ENCODE assay signal across 8 cellular contexts in genomic region chr19:41226053-41226873, GRCh38. TPM values are rescaled to one million over a fixed set of nuclear protein-coding genes. Genes with fewer than 3 reads are reported as not detected.
DNase-seq lines count a peak whose midpoint lies in the region; ATAC-seq and TF ChIP-seq lines count a peak whose summit lies in the region.

No MANE protein-coding gene starts in this region.

- peak overlapping the region; percentile 27 for H3K4me3 ChIP-seq in epithelial cell of esophagus (ENCODE audit: low read length)

- H3K4me3 Mint-ChIP-seq in mesothelial cell of epicardium, result peak overlapping the region; percentile 71

- ATAC-seq in GM19452 (IDR thresholded peaks at IDR 0.05; ENCODE audit: unreplicated experiment), result no peak

- peaks cover 6% of the 10 kb centered on the region for H3K36me3 Mint-ChIP-seq in mesothelial cell of epicardium

- DNase-seq in NCI-H2227 (lab: John Stamatoyannopoulos, UW; ENCODE audit: unreplicated experiment) (peak; percentile 63), NCI-H2227 treated with DMSO at 0.1 percent for 48 hours (lab: John Stamatoyannopoulos, UW) (no peak), epithelial cell of esophagus (ENCODE audit: low read depth) (peak; percentile 78), mesothelial cell of epicardium (ENCODE audit: low spot score in 2 of 2, unreplicated experiment in 2 of 2) (peak in 1 of 2 experiments; percentile 66), NCI-H2081 treated with DMSO at 0.1 percent for 48 hours (lab: John Stamatoyannopoulos, UW) (no peak)
- peak; percentile 75 for DNase-seq in activated CD8-positive, alpha-beta memory T cell treated with anti-CD3 and anti-CD28 coated beads, Interleukin-2, amount 50 U/mL, for 48 hours
- DNase-seq in stimulated activated CD8-positive, alpha-beta memory T cell treated with anti-CD3 and anti-CD28 coated beads, Interleukin-4, amount 100 ng/mL, for 24 hours (ENCODE audit: low read depth), result peak; percentile 6

- H3K4me1 Mint-ChIP-seq in mesothelial cell of epicardium, result peaks cover 36% of the 10 kb centered on the region

- TF ChIP-seq CTCF in epithelial cell of esophagus (IDR thresholded peaks at IDR 0.05; ENCODE audit: insufficient read depth, low read depth, low read length, missing control alignments), result no peak
- TF ChIP-seq CTCF in mesothelial cell of epicardium (IDR thresholded peaks at IDR 0.05; ENCODE audit: unreplicated experiment), result no peak

- no peaks in the 10 kb centered on the region for H3K9me3 Mint-ChIP-seq in mesothelial cell of epicardium

- H3K27me3 Mint-ChIP-seq in mesothelial cell of epicardium (ENCODE audit: low read depth), result no peaks in the 10 kb centered on the region

- H3K27ac Mint-ChIP-seq in mesothelial cell of epicardium, result peak overlapping the region; percentile 97

RNA-seq across cellular contexts. Expression of gene AXL, which starts 7.2 kb away (rescaled TPM):
- 60.0 to 61.0 TPM (median 60.6 TPM) in 3 replicates for total RNA-seq in mesothelial cell of epicardium

RNA-seq across cellular contexts. Expression of gene CYP2S1, which starts 33.2 kb away (rescaled TPM):
- 12.8 to 15.5 TPM (median 13.2 TPM) in 3 replicates for total RNA-seq in mesothelial cell of epicardium

RNA-seq across cellular contexts. Expression of gene HNRNPUL1, which starts 37.9 kb away (rescaled TPM):
- 246 to 262 TPM (median 249 TPM) in 3 replicates for total RNA-seq in mesothelial cell of epicardium

Comparison
In these comparisons a context has a peak if more than half of its experiments do, and no peak if none do; other contexts are left out.
1. DNase-seq: peak in NCI-H2227 (single experiment), activated CD8-positive, alpha-beta memory T cell treated with anti-CD3 and anti-CD28 coated beads, Interleukin-2, amount 50 U/mL, for 48 hours (single experiment), epithelial cell of esophagus (single experiment) and stimulated activated CD8-positive, alpha-beta memory T cell treated with anti-CD3 and anti-CD28 coated beads, Interleukin-4, amount 100 ng/mL, for 24 hours (single experiment); none in NCI-H2227 treated with DMSO at 0.1 percent for 48 hours (single experiment) and NCI-H2081 treated with DMSO at 0.1 percent for 48 hours (single experiment).